Comparison of ENCODE assay signal across 8 cellular contexts in the genomic region with DNA sequence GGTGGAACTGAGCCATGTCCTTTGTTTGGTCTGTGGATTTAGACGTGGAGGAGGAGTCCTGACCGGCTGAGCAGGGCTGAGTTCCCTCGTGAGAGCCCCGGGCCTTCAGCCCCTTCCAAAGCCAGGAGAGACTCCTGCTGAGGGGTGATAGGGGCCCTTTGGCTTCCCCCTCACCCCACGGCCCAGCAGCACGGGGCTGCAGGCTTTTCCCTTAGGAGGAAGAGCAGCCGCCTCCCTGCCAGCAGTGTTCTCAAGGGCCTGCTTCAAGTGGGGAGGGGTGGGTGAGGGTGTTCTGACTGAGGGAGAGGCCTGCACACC. TPM values are rescaled to one million over a fixed set of nuclear protein-coding genes. Genes with fewer than 3 reads are reported as not detected.
DNase-seq lines count a peak whose midpoint lies in the region; ATAC-seq and TF ChIP-seq lines count a peak whose summit lies in the region.

No MANE protein-coding gene starts in this region.

- no peak overlapping the region for H3K4ac ChIP-seq in mesendoderm (ENCODE audit: low read depth, low read length)

- H2AFZ ChIP-seq in ACC112 (ENCODE audit: low read length, unreplicated experiment) (peak overlapping the region; percentile 47), GM23338 (peak overlapping the region; percentile 91)

- H4K5ac ChIP-seq in mesendoderm (ENCODE audit: low read length) = no peak overlapping the region

- H3K79me2 ChIP-seq in ACC112 (ENCODE audit: control insufficient read depth, insufficient read depth, low read length, unreplicated experiment) (peaks cover 2% of the 10 kb centered on the region), GM23338 (replicated peaks; ENCODE audit: insufficient read depth) (peaks cover 12% of the 10 kb centered on the region), mesendoderm (ENCODE audit: control insufficient read depth, insufficient read depth, low read length) (no peaks in the 10 kb centered on the region)

- no peak overlapping the region for H2BK120ac ChIP-seq in mesendoderm (ENCODE audit: low read depth, low read length)

- no CpG with 5 or more reads among the region's 7 CpGs for WGBS in mesendoderm (ENCODE audit: extremely low coverage, insufficient coverage, low lambda C conversion rate)

- H4K8ac ChIP-seq in mesendoderm (ENCODE audit: low read depth, low read length) = no peak overlapping the region

- H3K36me3 ChIP-seq in ACC112 (ENCODE audit: insufficient read depth, low read length) = no peaks in the 10 kb centered on the region
- H3K36me3 ChIP-seq in GM23338 (ENCODE audit: insufficient read depth) = no peaks in the 10 kb centered on the region
- H3K36me3 ChIP-seq in ascending aorta = no peaks in the 10 kb centered on the region
- H3K36me3 ChIP-seq in mesendoderm (ENCODE audit: control insufficient read depth, insufficient read depth, low read length) = no peaks in the 10 kb centered on the region

- no peak overlapping the region for H3K23ac ChIP-seq in mesendoderm (ENCODE audit: low read length)

- H3K9me2 ChIP-seq in GM23338 (ENCODE audit: insufficient read depth) = no peaks in the 10 kb centered on the region

- H3K4me1 ChIP-seq in ACC112 (ENCODE audit: control insufficient read depth, insufficient read depth, low read length, unreplicated experiment) = peaks cover 19% of the 10 kb centered on the region
- peaks cover 23% of the 10 kb centered on the region for H3K4me1 ChIP-seq in GM23338 (ENCODE audit: insufficient read depth)
- H3K4me1 ChIP-seq in ascending aorta = peaks cover 8 to 9% of the 10 kb centered on the region in 2 donors
- H3K4me1 ChIP-seq in mesendoderm (ENCODE audit: control insufficient read depth, low read depth, low read length) = peaks cover 6% of the 10 kb centered on the region

- no peak overlapping the region for H3K27ac Mint-ChIP-seq in GM23338

- H3K18ac ChIP-seq in mesendoderm (ENCODE audit: low read length) = peak overlapping the region; percentile 8

- peaks cover 18% of the 10 kb centered on the region for H3K27me3 Mint-ChIP-seq in GM23338 (ENCODE audit: insufficient read depth, low read depth, poor library complexity)

- H3K56ac ChIP-seq in mesendoderm (ENCODE audit: low read length) = peak overlapping the region; percentile 87

- H3K9ac ChIP-seq in mesendoderm (ENCODE audit: low read length) = peak overlapping the region; percentile 78

- H2BK15ac ChIP-seq in mesendoderm (replicated peaks; ENCODE audit: low read depth) = no peak overlapping the region

- no peaks in the 10 kb centered on the region for H3K9me3 Mint-ChIP-seq in GM23338

- DNase-seq in GM23338 (ENCODE audit: low spot score) = no peak
- no peak for DNase-seq in ascending aorta (ENCODE audit: low spot score in 2 of 2)
- no peak for DNase-seq in mesendoderm
- DNase-seq in GOT3 (lab: John Stamatoyannopoulos, UW) = no peak
- DNase-seq in SHP77 (lab: John Stamatoyannopoulos, UW) = no peak
- DNase-seq in NCI-H2227 treated with DMSO at 0.1 percent for 48 hours (lab: John Stamatoyannopoulos, UW) = no peak
- no peak for DNase-seq in glomerular visceral epithelial cell (ENCODE audit: extremely low spot score)

- H3K4me2 ChIP-seq in GM23338 = peak overlapping the region; percentile 86
- H3K4me2 ChIP-seq in mesendoderm (ENCODE audit: low read length) = no peak overlapping the region

- ATAC-seq in GM23338 = peak; percentile 7

- TF ChIP-seq CTCF in GM23338 (conservative IDR thresholded peaks at IDR 0.05; ENCODE audit: low read depth in 2 of 2) (no peak), ascending aorta (IDR thresholded peaks at IDR 0.05) (no peak)

- H3K36me3 Mint-ChIP-seq in GM23338 (ENCODE audit: low read depth) = no peaks in the 10 kb centered on the region

- peak overlapping the region; percentile 91; the same call in 1 of the 2 replicates for H3K4me3 ChIP-seq in ACC112 (ENCODE audit: low read depth, low read length)
- peak overlapping the region; percentile 71; the same call in 1 of the 2 replicates for H3K4me3 ChIP-seq in GM23338
- no peak overlapping the region for H3K4me3 ChIP-seq in ascending aorta
- no peak overlapping the region for H3K4me3 ChIP-seq in mesendoderm (ENCODE audit: low read length)

- peak overlapping the region; percentile 58; the same call in 1 of the 3 replicates for H3K4me3 Mint-ChIP-seq in GM23338

- peaks cover 4% of the 10 kb centered on the region for H3K79me1 ChIP-seq in mesendoderm (ENCODE audit: low read length)

- H3K27ac ChIP-seq in ACC112 (ENCODE audit: low read depth, low read length) = peak overlapping the region; percentile 91
- no peak overlapping the region for H3K27ac ChIP-seq in GM23338 (ENCODE audit: low read depth)
- peak overlapping the region; percentile 14 to 79 for H3K27ac ChIP-seq in ascending aorta
- peak overlapping the region; percentile 88 for H3K27ac ChIP-seq in mesendoderm (ENCODE audit: low read depth, low read length)

- no peaks in the 10 kb centered on the region for H3K27me3 ChIP-seq in ACC112 (ENCODE audit: insufficient read depth, low read length)
- peaks cover 6% of the 10 kb centered on the region for H3K27me3 ChIP-seq in GM23338 (ENCODE audit: insufficient read depth)
- no peaks in the 10 kb centered on the region for H3K27me3 ChIP-seq in ascending aorta
- no peaks in the 10 kb centered on the region for H3K27me3 ChIP-seq in mesendoderm (ENCODE audit: insufficient read depth, low read length, poor library complexity)

- no peaks in the 10 kb centered on the region for H4K20me1 ChIP-seq in GM23338 (replicated peaks; ENCODE audit: insufficient read depth)

- peaks cover 35% of the 10 kb centered on the region for H3K4me1 Mint-ChIP-seq in GM23338

- H2BK5ac ChIP-seq in mesendoderm (ENCODE audit: low read length) = no peak overlapping the region

- 0 out of 2 replicates have a peak, but pooled peaks cover 4% of the 10 kb centered on the region for H3F3A ChIP-seq in GM23338 (replicated peaks; ENCODE audit: low read depth)

- no peaks in the 10 kb centered on the region for H3K9me3 ChIP-seq in ascending aorta

- H2AK5ac ChIP-seq in mesendoderm (ENCODE audit: low read length) = no peak overlapping the region

- intact Hi-C loops in ascending aorta (cut with DNase I) = loop anchor here (5.0 kb wide), 1 partner anchor 175 kb away; the partner anchor contains the start of gene MAP3K3

TF ChIP-seq in GM23338, 12 proteins besides CTCF, POLR2A, EP300 and RAD21 (continues in another document):
- TF ChIP-seq CREB1 (CRISPR knock-in tag; IDR thresholded peaks at IDR 0.05; ENCODE audit: low read depth) = no peak
- TF ChIP-seq ZNF331 (CRISPR knock-in tag; IDR thresholded peaks at IDR 0.05; ENCODE audit: low read depth) = no peak
- TF ChIP-seq EZH2 (IDR thresholded peaks at IDR 0.05; ENCODE audit: low read depth, unreplicated experiment) = no peak
- TF ChIP-seq JUNB (IDR thresholded peaks at IDR 0.05; ENCODE audit: unreplicated experiment) = no peak
- no peak for TF ChIP-seq ZNF114 (CRISPR knock-in tag; IDR thresholded peaks at IDR 0.05)

RNA-seq across cellular contexts. Expression of gene CYB561, which starts 1.5 kb away (rescaled TPM):
- 21.9 and 30.9 TPM in 2 replicates for total RNA-seq in GM23338 (2014; rRNA removed; shearing (Covaris generic))
- 13.2 and 13.7 TPM in 2 replicates for polyA plus RNA-seq in GM23338 (2016; fragmentation: Nextera tagmentation; extraction: Ambion mirVana)
- 23.0 TPM for total RNA-seq in ascending aorta
- polyA plus RNA-seq in mesendoderm (2013, experiment 1 of 2) = 25.0 TPM
- 24.4 TPM for polyA plus RNA-seq in mesendoderm (2013, experiment 2 of 2)

RNA-seq across cellular contexts. Expression of gene ACE, which starts 29.2 kb away (rescaled TPM):
- total RNA-seq in GM23338 (2014; rRNA removed; shearing (Covaris generic)) = 5.4 and 9.1 TPM in 2 replicates
- polyA plus RNA-seq in GM23338 (2016; fragmentation: Nextera tagmentation; extraction: Ambion mirVana) = 0.82 and 1.0 TPM in 2 replicates
- 72.6 TPM for total RNA-seq in ascending aorta
- 1.1 TPM for polyA plus RNA-seq in mesendoderm (2013, experiment 1 of 2)
- polyA plus RNA-seq in mesendoderm (2013, experiment 2 of 2) = 1.2 TPM

Comparison
In these comparisons a context has a peak if more than half of its experiments do, and no peak if none do; other contexts are left out.
1. H3K4me3 ChIP-seq: peak in ACC112 (single experiment) and GM23338 (single experiment); none in ascending aorta (0 of 2) and mesendoderm (single experiment).